20 cellular contexts compared by ENCODE assay signal in the genomic region with DNA sequence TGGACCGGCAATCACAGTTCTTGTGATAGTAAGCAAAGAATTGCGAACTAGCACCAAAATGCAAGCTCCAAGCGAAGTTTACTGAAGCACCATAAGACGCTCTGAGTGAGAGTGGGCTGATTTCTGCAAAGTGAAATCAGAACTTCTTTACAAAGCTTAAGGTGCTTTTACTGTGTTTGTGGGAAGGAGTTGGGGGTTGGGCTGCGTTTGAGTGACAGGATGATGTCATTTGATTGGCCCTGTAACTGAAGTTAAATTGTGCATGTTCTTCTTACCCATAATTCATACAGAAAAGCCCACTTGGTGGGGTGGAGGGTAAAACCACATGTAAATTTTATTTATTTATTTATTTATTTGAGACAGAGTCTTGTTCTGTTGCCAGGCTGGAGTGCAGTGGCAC.
"Had no signal": no experiment of that assay in that cellular context is flagged by ENCODE, and none has a peak within 500 bp of the region (broad histone marks: within the 10 kb centered on the region; RNA-seq: fewer than 3 reads in every experiment).

No MANE protein-coding gene starts in this region.

- ATAC-seq: K562, T-cell had no signal

- H3K4me2 ChIP-seq: KMS-11 had no signal

- H3K4me1 ChIP-seq: SJSA1 had no signal

- H3K9ac ChIP-seq: KMS-11 had no signal

- H3K4me1 Mint-ChIP-seq: IgD-negative memory B cell, T-cell had no signal

- H3K4me3 ChIP-seq: K562, SJSA1, SK-N-MC had no signal

- H3K36me3 ChIP-seq: SJSA1 had no signal

- H3K36me3 Mint-ChIP-seq: IgD-negative memory B cell, T-cell had no signal

- H3K9me3 ChIP-seq: SJSA1 had no signal

- H3K27me3 ChIP-seq: SJSA1 had no signal

- H3K27ac Mint-ChIP-seq: IgD-negative memory B cell, T-cell had no signal

- H3K27me3 Mint-ChIP-seq: T-cell had no signal

- H3K27ac ChIP-seq: KMS-11, SJSA1, SK-N-MC had no signal

- H3K4me3 Mint-ChIP-seq: IgD-negative memory B cell, T-cell had no signal

- DNase-seq: Kasumi-1, NCI-H1092 treated with DMSO at 0.1 percent for 48 hours, NCI-H1436, NCI-H187, NCI-H2029, NCI-H2081 treated with DMSO at 0.1 percent for 48 hours, NCI-H2227 treated with DMSO at 0.1 percent for 48 hours, NCI-H524, NCI-H526 treated with DMSO at 0.1 percent for 48 hours, NCI-H748 treated with DMSO at 0.1 percent for 48 hours, Right ventricle myocardium superior, RPMI8226, SIG-M5, SW 1271, T-cell had no signal
